Comparison of ENCODE assay signal across 8 cellular contexts in the genomic region with DNA sequence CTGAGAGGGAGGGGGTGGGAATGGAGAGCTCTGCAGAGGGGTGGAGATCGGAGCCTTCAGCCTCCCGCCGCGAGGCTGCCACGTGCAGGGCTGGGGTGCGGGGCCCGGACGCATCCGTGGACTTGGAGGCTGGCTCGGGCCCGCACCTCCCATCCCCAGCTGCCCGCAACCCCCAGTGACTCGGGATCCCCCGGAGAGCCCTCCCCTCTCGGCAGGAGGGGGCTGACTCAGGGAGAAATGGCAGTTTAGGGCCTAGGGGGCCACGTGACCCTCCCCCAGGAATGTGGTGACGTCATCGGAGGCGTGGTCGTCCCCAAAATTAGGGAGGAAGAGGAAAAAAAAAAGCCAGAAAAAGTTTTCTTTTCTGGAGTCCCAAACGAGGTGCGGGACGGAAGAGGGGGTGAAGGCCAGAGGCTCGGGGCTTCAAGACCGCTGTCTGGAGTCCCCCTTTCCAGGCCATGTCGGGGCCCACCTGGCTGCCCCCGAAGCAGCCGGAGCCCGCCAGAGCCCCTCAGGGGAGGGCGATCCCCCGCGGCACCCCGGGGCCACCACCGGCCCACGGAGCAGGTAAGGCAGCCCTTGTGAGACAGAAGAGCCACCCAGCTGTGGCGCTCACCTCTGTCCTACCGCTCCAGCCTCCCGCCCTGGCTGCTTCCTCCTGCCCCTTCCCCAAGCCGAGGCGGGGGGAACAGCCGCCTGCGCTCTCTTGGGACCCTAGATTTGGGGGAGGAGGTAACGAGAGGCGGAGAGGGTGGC. TPM values are rescaled to one million over a fixed set of nuclear protein-coding genes. Genes with fewer than 3 reads are reported as not detected.
A peak's percentile ranks its signal among the peaks of the same experiment; 100 is the strongest.
DNase-seq lines count a peak whose midpoint lies in the region; ATAC-seq and TF ChIP-seq lines count a peak whose summit lies in the region.

A gene with protein sequence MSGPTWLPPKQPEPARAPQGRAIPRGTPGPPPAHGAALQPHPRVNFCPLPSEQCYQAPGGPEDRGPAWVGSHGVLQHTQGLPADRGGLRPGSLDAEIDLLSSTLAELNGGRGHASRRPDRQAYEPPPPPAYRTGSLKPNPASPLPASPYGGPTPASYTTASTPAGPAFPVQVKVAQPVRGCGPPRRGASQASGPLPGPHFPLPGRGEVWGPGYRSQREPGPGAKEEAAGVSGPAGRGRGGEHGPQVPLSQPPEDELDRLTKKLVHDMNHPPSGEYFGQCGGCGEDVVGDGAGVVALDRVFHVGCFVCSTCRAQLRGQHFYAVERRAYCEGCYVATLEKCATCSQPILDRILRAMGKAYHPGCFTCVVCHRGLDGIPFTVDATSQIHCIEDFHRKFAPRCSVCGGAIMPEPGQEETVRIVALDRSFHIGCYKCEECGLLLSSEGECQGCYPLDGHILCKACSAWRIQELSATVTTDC (plus strand): TSS at position 348 of the 756 bp plus-strand sequence. CDS start 111 bp downstream, at position 459.

- WGBS in right lobe of liver (ENCODE audit: insufficient coverage, low coverage, low lambda C conversion rate, missing lambda C conversion rate) = under 1% methylated on average over 17 of the region's 44 CpGs

- ATAC-seq in right lobe of liver = peak; percentile 50 to 64 (median 55)
- ATAC-seq in GM18861 (IDR thresholded peaks at IDR 0.05; ENCODE audit: unreplicated experiment) = no peak

- peak within 1 kb of the TSS; percentile 76 to 87 for H3K9ac ChIP-seq in duodenal mucosa (ENCODE audit: low read depth in 1 of 2, low read length in 2 of 2)

- no peaks in the 10 kb centered on the region for H3K9me3 ChIP-seq in duodenal mucosa (ENCODE audit: control insufficient read depth in 1 of 2, low read length in 2 of 2)
- no peaks in the 10 kb centered on the region for H3K9me3 ChIP-seq in right lobe of liver

- H3K4me3 ChIP-seq in duodenal mucosa (ENCODE audit: low read depth in 1 of 2, low read length in 2 of 2) (peak within 1 kb of the TSS; percentile 68 to 72), right lobe of liver (peak within 1 kb of the TSS; percentile 87 to 99 (median 94))

- H3K27ac ChIP-seq in duodenal mucosa (ENCODE audit: low read depth, low read length) (peak within 1 kb of the TSS; percentile 81), right lobe of liver (peak within 1 kb of the TSS; percentile 95 to 99 (median 96))

- H3K4me1 ChIP-seq in duodenal mucosa (ENCODE audit: control insufficient read depth in 1 of 2, insufficient read depth in 2 of 2, low read length in 2 of 2) (peaks cover 22 to 32% of the 10 kb centered on the region in 2 donors), right lobe of liver (peaks cover 0 to 28% (median 9%) of the 10 kb centered on the region in 4 donors)

- in situ Hi-C loops in GM13976 (cut with MboI; ENCODE audit: low sequenced_read_pairs, unreplicated experiment) = loop anchor here (25.0 kb wide), 1 partner anchor 405 kb away; the partner anchor contains the start of gene SPACDR

- peak; percentile 41 for TF ChIP-seq POLR2A in right lobe of liver (IDR thresholded peaks at IDR 0.05)

- H3K36me3 ChIP-seq in duodenal mucosa (ENCODE audit: control insufficient read depth in 1 of 2, insufficient read depth in 2 of 2, low read length in 2 of 2) (peaks cover 0 to 12% of the 10 kb centered on the region in 2 donors), right lobe of liver (peaks cover 0 to 21% (median 9%) of the 10 kb centered on the region in 4 donors)

- H3K27me3 ChIP-seq in duodenal mucosa (ENCODE audit: control insufficient read depth in 1 of 2, insufficient read depth in 2 of 2, low read length in 2 of 2) (no peaks in the 10 kb centered on the region), right lobe of liver (no peaks in the 10 kb centered on the region)

- TF ChIP-seq CTCF in GM13976 (IDR thresholded peaks at IDR 0.05; ENCODE audit: borderline replicate concordance, control extremely low read depth, extremely low read depth, insufficient read depth, missing control alignments) = no peak
- TF ChIP-seq CTCF in right lobe of liver (IDR thresholded peaks at IDR 0.05) = no peak

- intact Hi-C loops in right lobe of liver (cut with DNase I) = no loop called here

- DNase-seq in GM13976 (ENCODE audit: low spot score) (peak; percentile 89), HuH-7 (ENCODE audit: low spot score) (peak; percentile 98), right lobe of liver (peak; percentile 82 to 86 (median 84)), GM19240 (ENCODE audit: insufficient read length, low spot score) (no peak)
- DNase-seq in activated CD4-positive, alpha-beta T cell treated with anti-CD3 and anti-CD28 coated beads for 48 hours = peak; percentile 78
- DNase-seq in stimulated activated CD4-positive, alpha-beta T cell treated with anti-CD3 and anti-CD28 coated beads, Interleukin-4, amount 100 ng/mL, for 1 hour = peak; percentile 71

RNA-seq across cellular contexts. Expression of the gene that starts here (rescaled TPM):
- total RNA-seq in right lobe of liver = 10 to 100 TPM; 21.4 to 58.6 (median 43.2) TPM
